ENCODE assay signal across 10 cellular contexts in genomic region chr2:190961918-190962487, GRCh38. TPM values are rescaled to one million over a fixed set of nuclear protein-coding genes. Genes with fewer than 3 reads are reported as not detected.
DNase-seq lines count a peak whose midpoint lies in the region; ATAC-seq, FAIRE-seq and TF ChIP-seq lines count a peak whose summit lies in the region.
"Had no signal": no experiment of that assay in that cellular context is flagged by ENCODE, and none has a peak within 500 bp of the region (broad histone marks: within the 10 kb centered on the region; RNA-seq: fewer than 3 reads in every experiment).

No MANE protein-coding gene starts in this region.

- H3K27me3 ChIP-seq in endothelial cell of umbilical vein (ENCODE audit: control insufficient read depth in 2 of 2, insufficient read depth in 2 of 2, low read length in 2 of 2) (no peaks in the 10 kb centered on the region), foreskin keratinocyte (no peaks in the 10 kb centered on the region)
- H3K27me3 ChIP-seq: sigmoid colon had no signal

- H4K20me1 ChIP-seq in endothelial cell of umbilical vein (replicated peaks; ENCODE audit: control insufficient read depth, extremely low read depth, insufficient read depth, low read length) = no peaks in the 10 kb centered on the region

- TF ChIP-seq POLR2A in endothelial cell of umbilical vein (IDR thresholded peaks at IDR 0.05; ENCODE audit: low read depth, low read length) = peak; percentile 4

- no peaks in the 10 kb centered on the region for H3K27me3 Mint-ChIP-seq in activated T-cell treated with anti-CD3 and anti-CD28 coated beads, Interleukin-2, amount 50 U/mL, for 24 hours

- FAIRE-seq in endothelial cell of umbilical vein (lab: Jason Lieb, UNC) = no peak

- ATAC-seq in HG03432 (IDR thresholded peaks at IDR 0.05; ENCODE audit: unreplicated experiment) (peak; percentile 40), HG03139 (IDR thresholded peaks at IDR 0.05; ENCODE audit: unreplicated experiment) (no peak), HG02884 (IDR thresholded peaks at IDR 0.05; ENCODE audit: unreplicated experiment) (no peak), foreskin keratinocyte (no peak)
- ATAC-seq in stimulated activated effector memory CD8-positive, alpha-beta T cell treated with anti-CD3 and anti-CD28 coated beads, Interleukin-12 subunit alpha, Interleukin-12 subunit beta, amount 100 ng/mL, for 72 hours = peak; percentile 28

- peaks cover 88% of the 10 kb centered on the region for H3K36me3 Mint-ChIP-seq in activated T-cell treated with anti-CD3 and anti-CD28 coated beads, Interleukin-2, amount 50 U/mL, for 24 hours (ENCODE audit: low read depth)
- H3K36me3 Mint-ChIP-seq in stimulated activated effector memory CD8-positive, alpha-beta T cell treated with anti-CD3 and anti-CD28 coated beads, Interleukin-12 subunit alpha, Interleukin-12 subunit beta, amount 100 ng/mL, for 72 hours = peaks cover 85% of the 10 kb centered on the region

- H3K27ac ChIP-seq in endothelial cell of umbilical vein (ENCODE audit: insufficient read depth, low read depth, low read length) (no peak overlapping the region), foreskin keratinocyte (no peak overlapping the region)
- H3K27ac ChIP-seq: C4-2B, sigmoid colon had no signal

- peaks cover under 1% of the 10 kb centered on the region for H3K9me3 Mint-ChIP-seq in activated T-cell treated with anti-CD3 and anti-CD28 coated beads, Interleukin-2, amount 50 U/mL, for 24 hours
- H3K9me3 Mint-ChIP-seq in stimulated activated effector memory CD8-positive, alpha-beta T cell treated with anti-CD3 and anti-CD28 coated beads, Interleukin-12 subunit alpha, Interleukin-12 subunit beta, amount 100 ng/mL, for 72 hours = no peaks in the 10 kb centered on the region

- no peak for DNase-seq in activated T-cell treated with anti-CD3 and anti-CD28 coated beads, Interleukin-2, amount 50 U/mL, for 24 hours
- DNase-seq in activated T-cell treated with anti-CD3 and anti-CD28 coated beads, Interleukin-2, amount 50 U/mL, for 1 hour = no peak
- DNase-seq in endothelial cell of umbilical vein (ENCODE audit: low read depth, low spot score) (no peak), foreskin keratinocyte (no peak)
- DNase-seq in stimulated activated effector memory CD8-positive, alpha-beta T cell treated with anti-CD3 and anti-CD28 coated beads, Interleukin-12 subunit alpha, Interleukin-12 subunit beta, amount 100 ng/mL, for 72 hours (ENCODE audit: low spot score in 2 of 2) = no peak
- DNase-seq: sigmoid colon had no signal

- no peaks in the 10 kb centered on the region for H3K9me1 ChIP-seq in endothelial cell of umbilical vein (replicated peaks; ENCODE audit: control insufficient read depth, extremely low read depth, insufficient read depth, low read length)

- TF ChIP-seq CTCF in endothelial cell of umbilical vein (IDR thresholded peaks at IDR 0.05; ENCODE audit: extremely low read depth in 1 of 2, insufficient read depth in 1 of 2, low read depth in 1 of 2, low read length in 2 of 2) (no peak), foreskin keratinocyte (conservative IDR thresholded peaks at IDR 0.05) (no peak)

- H3K27ac Mint-ChIP-seq in activated T-cell treated with anti-CD3 and anti-CD28 coated beads, Interleukin-2, amount 50 U/mL, for 24 hours = peak overlapping the region; percentile 65
- no peak overlapping the region for H3K27ac Mint-ChIP-seq in stimulated activated effector memory CD8-positive, alpha-beta T cell treated with anti-CD3 and anti-CD28 coated beads, Interleukin-12 subunit alpha, Interleukin-12 subunit beta, amount 100 ng/mL, for 72 hours

- POLR2A ChIA-PET in endothelial cell of umbilical vein (lab: Charles Lee) = no interaction called here

- H3K79me2 ChIP-seq in endothelial cell of umbilical vein (ENCODE audit: control insufficient read depth, insufficient read depth, low read length) = no peaks in the 10 kb centered on the region

- H3K4me3 Mint-ChIP-seq in activated T-cell treated with anti-CD3 and anti-CD28 coated beads, Interleukin-2, amount 50 U/mL, for 24 hours = no peak overlapping the region
- H3K4me3 Mint-ChIP-seq in stimulated activated effector memory CD8-positive, alpha-beta T cell treated with anti-CD3 and anti-CD28 coated beads, Interleukin-12 subunit alpha, Interleukin-12 subunit beta, amount 100 ng/mL, for 72 hours = no peak overlapping the region

- no peaks in the 10 kb centered on the region for H3K9me3 ChIP-seq in endothelial cell of umbilical vein (replicated peaks; ENCODE audit: control insufficient read depth, insufficient read depth, low read length)
- H3K9me3 ChIP-seq: sigmoid colon had no signal

- H3K4me1 Mint-ChIP-seq in activated T-cell treated with anti-CD3 and anti-CD28 coated beads, Interleukin-2, amount 50 U/mL, for 24 hours (ENCODE audit: low read depth) = peaks cover 35% of the 10 kb centered on the region
- peaks cover 23% of the 10 kb centered on the region for H3K4me1 Mint-ChIP-seq in stimulated activated effector memory CD8-positive, alpha-beta T cell treated with anti-CD3 and anti-CD28 coated beads, Interleukin-12 subunit alpha, Interleukin-12 subunit beta, amount 100 ng/mL, for 72 hours

- no peak overlapping the region for H3K9ac ChIP-seq in endothelial cell of umbilical vein (replicated peaks; ENCODE audit: extremely low read depth, insufficient read depth, low read length)

- H3K36me3 ChIP-seq in endothelial cell of umbilical vein (ENCODE audit: control insufficient read depth in 2 of 2, extremely low read depth in 1 of 2, insufficient read depth in 2 of 2, low read length in 2 of 2) = peaks cover 7 to 14% of the 10 kb centered on the region in 2 experiments

- BruUV-seq in endothelial cell of umbilical vein (replicated peaks; lab: Mats Ljungman, UMichigan) = no TSS peak

- H3K4me2 ChIP-seq in endothelial cell of umbilical vein (ENCODE audit: insufficient read depth, low read length) = no peak overlapping the region

- no peaks in the 10 kb centered on the region for H3K4me1 ChIP-seq in endothelial cell of umbilical vein (ENCODE audit: control insufficient read depth, extremely low read depth, insufficient read depth, low read length)
- H3K4me1 ChIP-seq in foreskin keratinocyte = no peaks in the 10 kb centered on the region
- H3K4me1 ChIP-seq: sigmoid colon had no signal

- CTCF ChIA-PET in endothelial cell of umbilical vein (lab: Charles Lee) = no interaction called here

- intact Hi-C loops in endothelial cell of umbilical vein (cut with micrococcal nuclease) = no loop called here

- H2AFZ ChIP-seq in endothelial cell of umbilical vein (ENCODE audit: low read depth, low read length) = no peak overlapping the region

- H3K4me3 ChIP-seq in endothelial cell of umbilical vein (replicated peaks in 1 of 3; ENCODE audit: insufficient read depth in 1 of 3, low read depth in 1 of 3, low read length in 3 of 3) = no peak overlapping the region
- H3K4me3 ChIP-seq: sigmoid colon had no signal

- dilution Hi-C loops in endothelial cell of umbilical vein (cut with MboI; ENCODE audit: extremely low pct_ligation_motif_present, low sequenced_read_pairs) = no loop called here

TF ChIP-seq in endothelial cell of umbilical vein, 7 proteins besides CTCF, POLR2A, EP300 and RAD21:
- no peak for TF ChIP-seq MAX (IDR thresholded peaks at IDR 0.05; ENCODE audit: insufficient read depth, insufficient read length)
- no peak for TF ChIP-seq POLR2AphosphoS5 (IDR thresholded peaks at IDR 0.05; ENCODE audit: insufficient read depth, low read depth, low read length)
- TF ChIP-seq GATA2 (IDR thresholded peaks at IDR 0.05; ENCODE audit: insufficient read depth, insufficient read length, low read depth, low read length) = no peak
- TF ChIP-seq FOS (IDR thresholded peaks at IDR 0.05; ENCODE audit: borderline replicate concordance, insufficient read depth, low read length) = no peak
- no peak for TF ChIP-seq JUN (IDR thresholded peaks at IDR 0.05; ENCODE audit: borderline replicate concordance, insufficient read depth, insufficient read length, low read depth)
- no peak for TF ChIP-seq MYC (IDR thresholded peaks at IDR 0.05; ENCODE audit: low read depth, low read length)
- no peak for TF ChIP-seq EZH2 (IDR thresholded peaks at IDR 0.05; ENCODE audit: borderline replicate concordance, low read depth, low read length, severe bottlenecking)

RNA-seq across cellular contexts. Expression of gene STAT1, which starts 52.0 kb away (rescaled TPM):
- 59.2 and 67.6 TPM in 2 replicates for total RNA-seq in endothelial cell of umbilical vein
- 56.1 and 64.2 TPM in 2 replicates for polyA plus RNA-seq in endothelial cell of umbilical vein
- polyA plus RNA-seq in endothelial cell of umbilical vein (2011; cell fraction: cytosol; rRNA removed) = 56.9 and 57.6 TPM in 2 replicates
- 108 and 111 TPM in 2 replicates for polyA plus RNA-seq in endothelial cell of umbilical vein (2011; cell fraction: nucleus; rRNA removed)
- 78.7 and 102 TPM in 2 replicates for polyA plus RNA-seq in endothelial cell of umbilical vein (2012)
- polyA minus RNA-seq in endothelial cell of umbilical vein = 132 and 160 TPM in 2 replicates
- 25.5 TPM for polyA minus RNA-seq in endothelial cell of umbilical vein (2011; cell fraction: cytosol; rRNA and poly(A)+ RNA removed)
- polyA minus RNA-seq in endothelial cell of umbilical vein (2011; cell fraction: nucleus; rRNA and poly(A)+ RNA removed) = 147 and 163 TPM in 2 replicates
- total RNA-seq in foreskin keratinocyte = 143 and 168 TPM in 2 replicates
- polyA plus RNA-seq in foreskin keratinocyte = 57.7 and 61.1 TPM in 2 replicates

Comparison
In these comparisons a context has a peak if more than half of its experiments do, and no peak if none do; other contexts are left out.
1. ATAC-seq: peak in HG03432 (single experiment) and stimulated activated effector memory CD8-positive, alpha-beta T cell treated with anti-CD3 and anti-CD28 coated beads, Interleukin-12 subunit alpha, Interleukin-12 subunit beta, amount 100 ng/mL, for 72 hours (single experiment); none in HG03139 (single experiment), HG02884 (single experiment) and foreskin keratinocyte (single experiment).